ENCODE assay signal across 20 cellular contexts in genomic region chr22:20965888-20966855, GRCh38. TPM values are rescaled to one million over a fixed set of nuclear protein-coding genes. Genes with fewer than 3 reads are reported as not detected.
A peak's percentile ranks its signal among the peaks of the same experiment; 100 is the strongest.
DNase-seq lines count a peak whose midpoint lies in the region; ATAC-seq, FAIRE-seq and TF ChIP-seq lines count a peak whose summit lies in the region.
"Had no signal": no experiment of that assay in that cellular context is flagged by ENCODE, and none has a peak within 500 bp of the region (broad histone marks: within the 10 kb centered on the region; RNA-seq: fewer than 3 reads in every experiment).

No MANE protein-coding gene starts in this region.

- H3K27me3 ChIP-seq in HepG2 (ENCODE audit: control insufficient read depth in 1 of 2, insufficient read depth in 2 of 2, low read length in 2 of 2) (no peaks in the 10 kb centered on the region), spleen (replicated peaks in 1 of 7) (peaks cover 0 to 32% (median 16%) of the 10 kb centered on the region in 7 donors), psoas muscle (ENCODE audit: insufficient read depth in 3 of 3, low read length in 2 of 3) (peaks cover 0 to 14% (median 7%) of the 10 kb centered on the region in 3 donors)

- ATAC-seq in Right ventricle myocardium superior (ENCODE audit: poor library complexity): no peak
- no peak for ATAC-seq in T-helper 17 cell
- peak; percentile 35 for ATAC-seq in HepG2
- no peak for ATAC-seq in psoas muscle
- no peak for ATAC-seq in HG03354 (IDR thresholded peaks at IDR 0.05; ENCODE audit: poor library complexity, severe bottlenecking, unreplicated experiment)

- no peak overlapping the region for H2AFZ ChIP-seq in HepG2 (ENCODE audit: low read length)

- in situ Hi-C loops in HepG2 (cut with HindIII; ENCODE audit: extremely low pct_ligation_motif_present, low pct_unique_long_range_greater_than_20kb): no loop called here

- intact Hi-C loops in Right ventricle myocardium superior (cut with DNase I): no loop called here
- intact Hi-C loops in cardiac septum (cut with DNase I): no loop called here
- intact Hi-C loops in HepG2 (cut with micrococcal nuclease; ENCODE audit: unreplicated experiment): no loop called here
- intact Hi-C loops in spleen (cut with DNase I; ENCODE audit: low total_unique reads): loop anchor here (10.0 kb wide), 1 partner anchor 49 kb away; the partner anchor contains the start of gene P2RX6
- intact Hi-C loops in psoas muscle (cut with DNase I): no loop called here

- peaks cover 61% of the 10 kb centered on the region for H3K4me1 ChIP-seq in HepG2 (ENCODE audit: insufficient read depth, low read length)
- H3K4me1 ChIP-seq in spleen: peaks cover 5 to 64% (median 45%) of the 10 kb centered on the region in 6 donors
- no peaks in the 10 kb centered on the region for H3K4me1 ChIP-seq in psoas muscle

- H3K27ac Mint-ChIP-seq in T-helper 17 cell: no peak overlapping the region
- H3K27ac Mint-ChIP-seq: T-helper 1 cell treated with Interleukin-12 subunit alpha and Interleukin-12 subunit beta and Interleukin-4 antibody, amounts not matched to agents 30 μg/mL and 1 μg/mL, for 36 hours had no signal

- H4K20me1 ChIP-seq in HepG2 (ENCODE audit: insufficient read depth, low read length): no peaks in the 10 kb centered on the region

- H3K36me3 Mint-ChIP-seq in T-helper 17 cell (ENCODE audit: low read depth): no peaks in the 10 kb centered on the region

- no peaks in the 10 kb centered on the region for H3K27me3 Mint-ChIP-seq in T-helper 17 cell

- TF ChIP-seq POLR2A in HepG2 (IDR thresholded peaks at IDR 0.05; ENCODE audit: insufficient read depth in 1 of 2, low read depth in 2 of 2, low read length in 2 of 2): no peak
- TF ChIP-seq POLR2A in spleen (IDR thresholded peaks at IDR 0.05): no peak

- TF ChIP-seq RAD21 in HepG2 (CRISPR knock-in tag; IDR thresholded peaks at IDR 0.05): no peak

- H3K79me2 ChIP-seq in HepG2 (ENCODE audit: insufficient read depth, low read length): peaks cover 4% of the 10 kb centered on the region

- no peaks in the 10 kb centered on the region for H3K9me3 ChIP-seq in T-helper 17 cell (ENCODE audit: control insufficient read depth, low read length, poor library complexity, severe bottlenecking)
- no peaks in the 10 kb centered on the region for H3K9me3 ChIP-seq in HepG2 (ENCODE audit: low read length)
- H3K9me3 ChIP-seq in spleen: no peaks in the 10 kb centered on the region
- H3K9me3 ChIP-seq in psoas muscle: no peaks in the 10 kb centered on the region
- H3K9me3 ChIP-seq: esophagus squamous epithelium, gastroesophageal sphincter, thoracic aorta had no signal

- H3K4me2 ChIP-seq in HepG2 (ENCODE audit: low read depth, low read length): peak overlapping the region; percentile 86

- 41% methylated on average over 8 of the region's 13 CpGs for WGBS in HepG2 (ENCODE audit: low lambda C conversion rate)
- 69 to 86% (median 80%) methylated on average over 8 to 13 of the region's 13 CpGs for WGBS in spleen, 5 donors
- 86 to 90% (median 89%) methylated on average over 12 to 13 of the region's 13 CpGs for WGBS in psoas muscle, 3 donors

- DNase-seq in Right ventricle myocardium superior (peak; percentile 35), cardiac septum (ENCODE audit: low spot score) (no peak), T-helper 17 cell (no peak), HepG2 (ENCODE audit: low spot score) (no peak), spleen (peak; percentile 72), psoas muscle (no peak), mucosa of gallbladder (ENCODE audit: low spot score) (no peak)
- DNase-seq: activated CD4-positive, alpha-beta T cell treated with anti-CD3 and anti-CD28 coated beads, Interleukin-2, amount 50 U/mL, for 1 hour; effector memory CD4-positive, alpha-beta T cell; esophagus squamous epithelium; KBM-7; left cardiac atrium; NCI-H2227 treated with DMSO at 0.1 percent for 48 hours; occipital lobe; SHP77 treated with DMSO at 0.1 percent for 48 hours had no signal

- H3K9ac ChIP-seq in HepG2 (ENCODE audit: insufficient read depth, low read depth, low read length): peak overlapping the region; percentile 70; the same call in 1 of the 2 replicates

- H3K36me3 ChIP-seq in HepG2 (replicated peaks in 1 of 2; ENCODE audit: control insufficient read depth in 1 of 2, insufficient read depth in 2 of 2, low read length in 2 of 2): no peaks in the 10 kb centered on the region
- H3K36me3 ChIP-seq in spleen: no peaks in the 10 kb centered on the region
- no peaks in the 10 kb centered on the region for H3K36me3 ChIP-seq in psoas muscle (ENCODE audit: insufficient read depth in 1 of 2, low read depth in 1 of 2)
- H3K36me3 ChIP-seq: esophagus squamous epithelium, gastroesophageal sphincter, thoracic aorta had no signal

- peak overlapping the region; percentile 76 for H3K4me3 Mint-ChIP-seq in T-helper 17 cell
- H3K4me3 Mint-ChIP-seq: T-helper 1 cell treated with Interleukin-12 subunit alpha and Interleukin-12 subunit beta and Interleukin-4 antibody, amounts not matched to agents 30 μg/mL and 1 μg/mL, for 36 hours had no signal

- H3K4me1 Mint-ChIP-seq in T-helper 17 cell: peaks cover 12% of the 10 kb centered on the region

- no peak for TF ChIP-seq EP300 in HepG2 (IDR thresholded peaks at IDR 0.05; ENCODE audit: low read depth in 2 of 2, low read length in 2 of 2)
- no peak for TF ChIP-seq EP300 in HepG2 (CRISPR knock-in tag; IDR thresholded peaks at IDR 0.05; ENCODE audit: borderline replicate concordance)

- POLR2A ChIA-PET in HepG2 (lab: Yijun Ruan, JAX): interaction anchor here (0.8 to 3.9 kb wide), 4 partner anchors 14 to 37 kb away, joined by 3 to 33 read pairs (median 8); partner anchors contain the start of gene LZTR1

- CTCF ChIA-PET in HepG2 (lab: Yijun Ruan, JAX; ENCODE audit: low intra/inter-chr PET ratio, low total read pairs): no interaction called here

- no peak for TF ChIP-seq CTCF in HepG2 (CRISPR knock-in tag; IDR thresholded peaks at IDR 0.05)
- no peak for TF ChIP-seq CTCF in spleen (IDR thresholded peaks at IDR 0.05 in 8 of 11, conservative IDR thresholded peaks at IDR 0.05 in 3 of 11)
- no peak for TF ChIP-seq CTCF in psoas muscle (IDR thresholded peaks at IDR 0.05)

- peak; percentile 36 for FAIRE-seq in HepG2 (lab: Jason Lieb, UNC)

- peak overlapping the region in 2 of 3 experiments; percentile 60 to 72; a peak in 5 of 6 replicates for H3K4me3 ChIP-seq in HepG2 (replicated peaks in 1 of 3; ENCODE audit: insufficient read depth in 1 of 3, low read depth in 2 of 3, low read length in 3 of 3)
- peak overlapping the region in 1 of 8 donors; percentile 63 for H3K4me3 ChIP-seq in spleen
- H3K4me3 ChIP-seq in psoas muscle: no peak overlapping the region

- BruUV-seq in HepG2 (replicated peaks; lab: Mats Ljungman, UMichigan): TSS peak; percentile 38

- H3K27ac ChIP-seq in HepG2 (ENCODE audit: extremely low read length, insufficient read depth, low read length) (peak overlapping the region; percentile 50), spleen (no peak overlapping the region), psoas muscle (no peak overlapping the region)
- H3K27ac ChIP-seq: esophagus squamous epithelium, gastroesophageal sphincter, thoracic aorta had no signal

RNA-seq across cellular contexts. Expression of gene AIFM3, which starts 0.9 kb away (rescaled TPM):
- total RNA-seq in Right ventricle myocardium superior (0.67 TPM), cardiac septum (0.54 TPM), T-helper 17 cell (1 to 10 TPM in 1 of 2 donors, under 1 TPM in 1; 0.34 to 1.2 TPM), HepG2 (2016; rRNA removed; fragmentation: Illumina TruSeq; extraction: Trizol) (11.0 and 15.3 TPM in 2 replicates), spleen (1 to 10 TPM; 3.7 to 8.7 (median 6.1) TPM), psoas muscle (under 1 TPM; 0.25 to 0.74 (median 0.49) TPM), mucosa of gallbladder (8.3 TPM)
- 11.0 and 11.3 TPM in 2 replicates for total RNA-seq in HepG2 (2016; cell fraction: cytosol; rRNA removed; fragmentation: Illumina TruSeq; extraction: Trizol; ENCODE audit: low read depth)
- total RNA-seq in HepG2 (2016; cell fraction: insoluble cytoplasmic fraction; rRNA removed; fragmentation: Illumina TruSeq; extraction: Trizol): 8.7 and 17.7 TPM in 2 replicates
- 18.9 and 20.5 TPM in 2 replicates for total RNA-seq in HepG2 (2016; cell fraction: membrane; rRNA removed; fragmentation: Illumina TruSeq; extraction: Trizol)
- 17.3 and 19.2 TPM in 2 replicates for total RNA-seq in HepG2 (2016; cell fraction: nucleus; rRNA removed; fragmentation: Illumina TruSeq; extraction: Trizol)
- polyA plus RNA-seq in HepG2 (2011; rRNA removed) (9.0 and 12.0 TPM in 2 replicates), spleen (1 to 10 TPM; 2.0 to 6.0 (median 5.3) TPM), psoas muscle (under 1 TPM; 0.30 to 0.77 (median 0.53) TPM)
- polyA plus RNA-seq in HepG2 (2011; cell fraction: cytosol; rRNA removed): 9.9 and 12.9 TPM in 2 replicates
- 124 and 135 TPM in 2 replicates for polyA plus RNA-seq in HepG2 (2011; cell fraction: nucleus; rRNA removed)
- 9.3 and 10.2 TPM in 2 replicates for polyA plus RNA-seq in HepG2 (2012)
- polyA plus RNA-seq in HepG2 (2016; cell fraction: cytosol; fragmentation: Illumina TruSeq; extraction: Trizol; ENCODE audit: low read depth): 9.8 and 11.5 TPM in 2 replicates
- 8.2 and 11.1 TPM in 2 replicates for polyA plus RNA-seq in HepG2 (2016; cell fraction: insoluble cytoplasmic fraction; fragmentation: Illumina TruSeq; extraction: Trizol; ENCODE audit: low read depth)
- polyA plus RNA-seq in HepG2 (2016; cell fraction: membrane; fragmentation: Illumina TruSeq; extraction: Trizol; ENCODE audit: low read depth): 16.8 and 17.1 TPM in 2 replicates
- polyA plus RNA-seq in HepG2 (2016; cell fraction: nucleus; fragmentation: Illumina TruSeq; extraction: Trizol; ENCODE audit: insufficient read depth, low read depth): 45.0 and 47.7 TPM in 2 replicates
- polyA minus RNA-seq in HepG2 (2011; rRNA and poly(A)+ RNA removed; ENCODE audit: low replicate concordance): 0.07 and 13.9 TPM in 2 replicates
- 6.5 and 6.6 TPM in 2 replicates for polyA minus RNA-seq in HepG2 (2011; cell fraction: cytosol; rRNA and poly(A)+ RNA removed)
- polyA minus RNA-seq in HepG2 (2011; cell fraction: nucleus; rRNA and poly(A)+ RNA removed): 18.9 and 19.3 TPM in 2 replicates
- total RNA-seq: A673 had no signal

RNA-seq across cellular contexts. Expression of gene LZTR1, which starts 15.9 kb away (rescaled TPM):
- 24.7 TPM for total RNA-seq in Right ventricle myocardium superior
- total RNA-seq in cardiac septum: 33.0 TPM
- 10 to 100 TPM; 49.4 to 59.3 TPM for total RNA-seq in T-helper 17 cell
- total RNA-seq in HepG2 (2016; rRNA removed; fragmentation: Illumina TruSeq; extraction: Trizol): 12.0 and 22.4 TPM in 2 replicates
- total RNA-seq in HepG2 (2016; cell fraction: cytosol; rRNA removed; fragmentation: Illumina TruSeq; extraction: Trizol; ENCODE audit: low read depth): 6.7 and 7.2 TPM in 2 replicates
- 11.0 and 24.0 TPM in 2 replicates for total RNA-seq in HepG2 (2016; cell fraction: insoluble cytoplasmic fraction; rRNA removed; fragmentation: Illumina TruSeq; extraction: Trizol)
- 7.2 and 7.5 TPM in 2 replicates for total RNA-seq in HepG2 (2016; cell fraction: membrane; rRNA removed; fragmentation: Illumina TruSeq; extraction: Trizol)
- 24.0 and 31.5 TPM in 2 replicates for total RNA-seq in HepG2 (2016; cell fraction: nucleus; rRNA removed; fragmentation: Illumina TruSeq; extraction: Trizol)
- 21.8 and 36.0 TPM in 2 replicates for polyA plus RNA-seq in HepG2 (2011; rRNA removed)
- polyA plus RNA-seq in HepG2 (2011; cell fraction: cytosol; rRNA removed): 7.8 and 11.5 TPM in 2 replicates
- 218 and 255 TPM in 2 replicates for polyA plus RNA-seq in HepG2 (2011; cell fraction: nucleus; rRNA removed)
- 16.0 and 20.8 TPM in 2 replicates for polyA plus RNA-seq in HepG2 (2012)
- polyA plus RNA-seq in HepG2 (2016; cell fraction: cytosol; fragmentation: Illumina TruSeq; extraction: Trizol; ENCODE audit: low read depth): 1.7 and 1.9 TPM in 2 replicates
- 10.7 and 13.3 TPM in 2 replicates for polyA plus RNA-seq in HepG2 (2016; cell fraction: insoluble cytoplasmic fraction; fragmentation: Illumina TruSeq; extraction: Trizol; ENCODE audit: low read depth)
- 3.5 and 4.4 TPM in 2 replicates for polyA plus RNA-seq in HepG2 (2016; cell fraction: membrane; fragmentation: Illumina TruSeq; extraction: Trizol; ENCODE audit: low read depth)
- polyA plus RNA-seq in HepG2 (2016; cell fraction: nucleus; fragmentation: Illumina TruSeq; extraction: Trizol; ENCODE audit: insufficient read depth, low read depth): 85.8 and 92.2 TPM in 2 replicates
- 28.9 and 51.0 TPM in 2 replicates for polyA minus RNA-seq in HepG2 (2011; rRNA and poly(A)+ RNA removed; ENCODE audit: low replicate concordance)
- polyA minus RNA-seq in HepG2 (2011; cell fraction: cytosol; rRNA and poly(A)+ RNA removed): 12.1 and 13.7 TPM in 2 replicates
- polyA minus RNA-seq in HepG2 (2011; cell fraction: nucleus; rRNA and poly(A)+ RNA removed): 71.7 and 79.9 TPM in 2 replicates
- total RNA-seq in spleen: 10 to 100 TPM; 52.5 to 76.2 (median 62.6) TPM
- 10 to 100 TPM; 21.9 to 44.5 (median 32.6) TPM for polyA plus RNA-seq in spleen
- total RNA-seq in psoas muscle: 10 to 100 TPM; 23.4 to 37.1 (median 29.8) TPM
- 10 to 100 TPM; 17.1 to 30.8 (median 22.5) TPM for polyA plus RNA-seq in psoas muscle
- 93.5 TPM for total RNA-seq in mucosa of gallbladder

RNA-seq across cellular contexts. Expression of gene THAP7, which starts 35.7 kb away (rescaled TPM):
- total RNA-seq in Right ventricle myocardium superior: 19.4 TPM
- total RNA-seq in cardiac septum: 18.2 TPM
- 10 to 100 TPM; 41.5 to 55.6 TPM for total RNA-seq in T-helper 17 cell
- total RNA-seq in HepG2 (2016; rRNA removed; fragmentation: Illumina TruSeq; extraction: Trizol): 20.4 and 25.5 TPM in 2 replicates
- total RNA-seq in HepG2 (2016; cell fraction: cytosol; rRNA removed; fragmentation: Illumina TruSeq; extraction: Trizol; ENCODE audit: low read depth): 10.9 and 13.4 TPM in 2 replicates
- total RNA-seq in HepG2 (2016; cell fraction: insoluble cytoplasmic fraction; rRNA removed; fragmentation: Illumina TruSeq; extraction: Trizol): 22.1 and 23.8 TPM in 2 replicates
- total RNA-seq in HepG2 (2016; cell fraction: membrane; rRNA removed; fragmentation: Illumina TruSeq; extraction: Trizol): 19.2 and 23.3 TPM in 2 replicates
- total RNA-seq in HepG2 (2016; cell fraction: nucleus; rRNA removed; fragmentation: Illumina TruSeq; extraction: Trizol): 18.4 and 19.1 TPM in 2 replicates
- polyA plus RNA-seq in HepG2 (2011; rRNA removed): 13.0 and 16.4 TPM in 2 replicates
- polyA plus RNA-seq in HepG2 (2011; cell fraction: cytosol; rRNA removed): 11.4 and 17.5 TPM in 2 replicates
- polyA plus RNA-seq in HepG2 (2011; cell fraction: nucleus; rRNA removed): 53.1 and 55.7 TPM in 2 replicates
- polyA plus RNA-seq in HepG2 (2012): 7.6 and 9.2 TPM in 2 replicates
- 11.6 and 14.4 TPM in 2 replicates for polyA plus RNA-seq in HepG2 (2016; cell fraction: cytosol; fragmentation: Illumina TruSeq; extraction: Trizol; ENCODE audit: low read depth)
- 22.2 and 26.6 TPM in 2 replicates for polyA plus RNA-seq in HepG2 (2016; cell fraction: insoluble cytoplasmic fraction; fragmentation: Illumina TruSeq; extraction: Trizol; ENCODE audit: low read depth)
- 17.6 and 24.0 TPM in 2 replicates for polyA plus RNA-seq in HepG2 (2016; cell fraction: membrane; fragmentation: Illumina TruSeq; extraction: Trizol; ENCODE audit: low read depth)
- 42.7 and 46.0 TPM in 2 replicates for polyA plus RNA-seq in HepG2 (2016; cell fraction: nucleus; fragmentation: Illumina TruSeq; extraction: Trizol; ENCODE audit: insufficient read depth, low read depth)
- 19.9 and 30.3 TPM in 2 replicates for polyA minus RNA-seq in HepG2 (2011; rRNA and poly(A)+ RNA removed; ENCODE audit: low replicate concordance)
- polyA minus RNA-seq in HepG2 (2011; cell fraction: cytosol; rRNA and poly(A)+ RNA removed): 6.9 and 7.9 TPM in 2 replicates
- polyA minus RNA-seq in HepG2 (2011; cell fraction: nucleus; rRNA and poly(A)+ RNA removed): 34.2 and 38.9 TPM in 2 replicates
- 10 to 100 TPM; 16.7 to 38.7 (median 26.5) TPM for total RNA-seq in spleen
- polyA plus RNA-seq in spleen: 10 to 100 TPM; 31.8 to 53.3 (median 47.5) TPM
- total RNA-seq in psoas muscle: 10 to 100 TPM; 25.2 to 39.2 (median 28.6) TPM
- polyA plus RNA-seq in psoas muscle: 10 to 100 TPM; 48.9 to 67.5 (median 52.0) TPM
- 27.5 TPM for total RNA-seq in mucosa of gallbladder

RNA-seq across cellular contexts. Expression of gene P2RX6, which starts 48.8 kb away (rescaled TPM):
- 3.9 TPM for total RNA-seq in Right ventricle myocardium superior
- total RNA-seq in cardiac septum: 5.4 TPM
- total RNA-seq in T-helper 17 cell: 1 to 10 TPM in 1 of 2 donors, under 1 TPM in 1; 0.39 to 1.0 TPM
- total RNA-seq in HepG2 (2016; rRNA removed; fragmentation: Illumina TruSeq; extraction: Trizol): 0.04 TPM in 1 of 2 replicates, not detected in the other
- total RNA-seq in HepG2 (2016; cell fraction: cytosol; rRNA removed; fragmentation: Illumina TruSeq; extraction: Trizol; ENCODE audit: low read depth): not detected in 2 replicates
- total RNA-seq in HepG2 (2016; cell fraction: insoluble cytoplasmic fraction; rRNA removed; fragmentation: Illumina TruSeq; extraction: Trizol): not detected in 2 replicates
- not detected in 2 replicates for total RNA-seq in HepG2 (2016; cell fraction: membrane; rRNA removed; fragmentation: Illumina TruSeq; extraction: Trizol)
- not detected in 2 replicates for total RNA-seq in HepG2 (2016; cell fraction: nucleus; rRNA removed; fragmentation: Illumina TruSeq; extraction: Trizol)
- 0.12 and 0.20 TPM in 2 replicates for polyA plus RNA-seq in HepG2 (2011; rRNA removed)
- polyA plus RNA-seq in HepG2 (2011; cell fraction: cytosol; rRNA removed): 0.06 and 0.19 TPM in 2 replicates
- polyA plus RNA-seq in HepG2 (2011; cell fraction: nucleus; rRNA removed): 0.66 and 1.2 TPM in 2 replicates
- 0.07 and 0.25 TPM in 2 replicates for polyA plus RNA-seq in HepG2 (2012)
- not detected in 2 replicates for polyA plus RNA-seq in HepG2 (2016; cell fraction: cytosol; fragmentation: Illumina TruSeq; extraction: Trizol; ENCODE audit: low read depth)
- polyA plus RNA-seq in HepG2 (2016; cell fraction: insoluble cytoplasmic fraction; fragmentation: Illumina TruSeq; extraction: Trizol; ENCODE audit: low read depth): not detected in 2 replicates
- polyA plus RNA-seq in HepG2 (2016; cell fraction: membrane; fragmentation: Illumina TruSeq; extraction: Trizol; ENCODE audit: low read depth): not detected in 2 replicates
- polyA plus RNA-seq in HepG2 (2016; cell fraction: nucleus; fragmentation: Illumina TruSeq; extraction: Trizol; ENCODE audit: insufficient read depth, low read depth): not detected in 2 replicates
- 0.46 and 5.4 TPM in 2 replicates for polyA minus RNA-seq in HepG2 (2011; rRNA and poly(A)+ RNA removed; ENCODE audit: low replicate concordance)
- polyA minus RNA-seq in HepG2 (2011; cell fraction: cytosol; rRNA and poly(A)+ RNA removed): not detected in 2 replicates
- 0.50 TPM in 1 of 2 replicates, not detected in the other for polyA minus RNA-seq in HepG2 (2011; cell fraction: nucleus; rRNA and poly(A)+ RNA removed)
- 10 to 100 TPM in 2 of 7 donors, 1 to 10 TPM in 5; 3.2 to 14.4 (median 4.5) TPM for total RNA-seq in spleen
- polyA plus RNA-seq in spleen: 1 to 10 TPM in 2 of 3 donors, under 1 TPM in 1; 0.86 to 5.6 (median 2.7) TPM
- total RNA-seq in psoas muscle: 10 to 100 TPM; 23.7 to 47.7 (median 36.1) TPM
- polyA plus RNA-seq in psoas muscle: 10 to 100 TPM; 11.3 to 40.4 (median 26.2) TPM
- total RNA-seq in mucosa of gallbladder: 2.4 TPM
- total RNA-seq: occipital lobe had no signal

RNA-seq across cellular contexts. Expression of gene CRKL, which starts 49.0 kb away (rescaled TPM):
- total RNA-seq in Right ventricle myocardium superior (50.1 TPM), cardiac septum (55.5 TPM), T-helper 17 cell (10 to 100 TPM; 40.0 to 57.0 TPM), HepG2 (2016; rRNA removed; fragmentation: Illumina TruSeq; extraction: Trizol) (60.6 and 75.5 TPM in 2 replicates), spleen (10 to 100 TPM; 56.7 to 65.3 (median 58.1) TPM), psoas muscle (10 to 100 TPM; 66.0 to 81.0 (median 73.4) TPM), mucosa of gallbladder (54.1 TPM)
- total RNA-seq in HepG2 (2016; cell fraction: cytosol; rRNA removed; fragmentation: Illumina TruSeq; extraction: Trizol; ENCODE audit: low read depth): 31.3 and 33.5 TPM in 2 replicates
- 61.8 and 67.5 TPM in 2 replicates for total RNA-seq in HepG2 (2016; cell fraction: insoluble cytoplasmic fraction; rRNA removed; fragmentation: Illumina TruSeq; extraction: Trizol)
- total RNA-seq in HepG2 (2016; cell fraction: membrane; rRNA removed; fragmentation: Illumina TruSeq; extraction: Trizol): 27.3 and 27.5 TPM in 2 replicates
- total RNA-seq in HepG2 (2016; cell fraction: nucleus; rRNA removed; fragmentation: Illumina TruSeq; extraction: Trizol): 33.6 and 40.5 TPM in 2 replicates
- polyA plus RNA-seq in HepG2 (2011; rRNA removed) (35.0 and 37.4 TPM in 2 replicates), spleen (10 to 100 TPM; 11.5 to 17.9 (median 12.2) TPM), psoas muscle (10 to 100 TPM; 29.7 to 94.7 (median 49.8) TPM)
- 27.9 and 33.2 TPM in 2 replicates for polyA plus RNA-seq in HepG2 (2011; cell fraction: cytosol; rRNA removed)
- polyA plus RNA-seq in HepG2 (2011; cell fraction: nucleus; rRNA removed): 28.4 and 33.0 TPM in 2 replicates
- 35.2 and 35.3 TPM in 2 replicates for polyA plus RNA-seq in HepG2 (2012)
- polyA plus RNA-seq in HepG2 (2016; cell fraction: cytosol; fragmentation: Illumina TruSeq; extraction: Trizol; ENCODE audit: low read depth): 1.8 and 2.0 TPM in 2 replicates
- polyA plus RNA-seq in HepG2 (2016; cell fraction: insoluble cytoplasmic fraction; fragmentation: Illumina TruSeq; extraction: Trizol; ENCODE audit: low read depth): 51.7 and 54.5 TPM in 2 replicates
- polyA plus RNA-seq in HepG2 (2016; cell fraction: membrane; fragmentation: Illumina TruSeq; extraction: Trizol; ENCODE audit: low read depth): 8.2 and 8.3 TPM in 2 replicates
- 43.1 and 45.5 TPM in 2 replicates for polyA plus RNA-seq in HepG2 (2016; cell fraction: nucleus; fragmentation: Illumina TruSeq; extraction: Trizol; ENCODE audit: insufficient read depth, low read depth)
- polyA minus RNA-seq in HepG2 (2011; rRNA and poly(A)+ RNA removed; ENCODE audit: low replicate concordance): 24.4 and 79.1 TPM in 2 replicates
- polyA minus RNA-seq in HepG2 (2011; cell fraction: cytosol; rRNA and poly(A)+ RNA removed): 48.4 and 52.7 TPM in 2 replicates
- polyA minus RNA-seq in HepG2 (2011; cell fraction: nucleus; rRNA and poly(A)+ RNA removed): 20.6 and 30.0 TPM in 2 replicates

Comparison
In these comparisons a context has a peak if more than half of its experiments do, and no peak if none do; other contexts are left out.
1. DNase-seq: peak in Right ventricle myocardium superior (single experiment) and spleen (single experiment); none in cardiac septum (single experiment), T-helper 17 cell (0 of 3), HepG2 (single experiment), psoas muscle (0 of 2) and mucosa of gallbladder (single experiment).